ENCODE assay signal across 8 cellular contexts in the genomic region with DNA sequence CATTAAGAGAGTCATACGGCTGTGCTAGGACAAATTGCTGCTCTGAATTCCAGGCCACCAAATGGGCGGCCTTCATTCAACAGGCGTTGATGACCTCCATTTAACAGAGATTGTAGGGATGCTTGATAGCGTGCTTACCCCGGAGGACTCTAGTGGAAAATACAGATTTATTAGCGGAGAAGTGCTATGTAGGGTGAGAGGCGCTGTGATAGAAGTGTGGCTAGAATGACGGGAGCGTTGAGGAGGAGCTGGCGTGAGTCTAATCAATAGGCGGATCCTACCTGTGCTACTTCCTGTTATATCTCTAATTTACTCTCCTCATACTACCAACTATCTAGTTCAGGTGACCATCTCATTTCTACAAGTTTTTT. TPM values are rescaled to one million over a fixed set of nuclear protein-coding genes. Genes with fewer than 3 reads are reported as not detected.
DNase-seq lines count a peak whose midpoint lies in the region; ATAC-seq and TF ChIP-seq lines count a peak whose summit lies in the region.

No MANE protein-coding gene starts in this region.

- H3K27me3 ChIP-seq in PC-3 (ENCODE audit: low read length) (no peaks in the 10 kb centered on the region), muscle layer of duodenum (ENCODE audit: low read depth, low read length) (no peaks in the 10 kb centered on the region)

- no peaks in the 10 kb centered on the region for H3K9me2 ChIP-seq in PC-3 (replicated peaks; ENCODE audit: low read length)

- H3K9ac ChIP-seq in PC-3 (ENCODE audit: low read length) = peak overlapping the region; percentile 87

- BruUV-seq in PC-3 (replicated peaks; lab: Mats Ljungman, UMichigan) = no TSS peak

- H3K4me1 ChIP-seq in PC-3 (ENCODE audit: insufficient read depth, low read length) = peaks cover 15% of the 10 kb centered on the region
- H3K4me1 ChIP-seq in muscle layer of duodenum (ENCODE audit: control insufficient read depth in 1 of 2, insufficient read depth in 2 of 2, low read length in 2 of 2) = peaks cover 8 to 19% of the 10 kb centered on the region in 2 donors

- H4K20me1 ChIP-seq in PC-3 (ENCODE audit: low read length) = peaks cover 17% of the 10 kb centered on the region; the same call in 1 of the 2 replicates

- ATAC-seq in HG02852 (IDR thresholded peaks at IDR 0.05; ENCODE audit: unreplicated experiment) = peak; percentile 9
- ATAC-seq in PC-3 = peak; percentile 29

- intact Hi-C loops in PC-3 (cut with micrococcal nuclease) = no loop called here

- H3F3A ChIP-seq in PC-3 (ENCODE audit: low read length, unreplicated experiment) = no peaks in the 10 kb centered on the region

- peak overlapping the region; percentile 88 for H3K4me2 ChIP-seq in PC-3 (ENCODE audit: low read length)

- H3K36me3 ChIP-seq in PC-3 (ENCODE audit: low read depth, low read length) (peaks cover 21% of the 10 kb centered on the region), muscle layer of duodenum (ENCODE audit: control insufficient read depth in 1 of 2, insufficient read depth in 2 of 2, low read length in 2 of 2) (peaks cover 0 to 12% of the 10 kb centered on the region in 2 donors)

- POLR2A ChIA-PET in PC-3 (lab: Charles Lee; ENCODE audit: unreplicated experiment) = no interaction called here

- H3K9me3 ChIP-seq in PC-3 (ENCODE audit: low read length) = no peaks in the 10 kb centered on the region
- H3K9me3 ChIP-seq in muscle layer of duodenum (ENCODE audit: control insufficient read depth in 1 of 2, low read length in 2 of 2) = no peaks in the 10 kb centered on the region

- TF ChIP-seq CTCF in PC-3 (conservative IDR thresholded peaks at IDR 0.05; ENCODE audit: low read depth, low read length) (peak; percentile 29; the same call in 1 of the 2 replicates), choroid plexus epithelial cell (conservative IDR thresholded peaks at IDR 0.05; ENCODE audit: low read depth, low read length) (no peak)

- peak; percentile 53 for DNase-seq in SIG-M5 treated with dmso at 0.1 percent for 504 hours (lab: John Stamatoyannopoulos, UW; ENCODE audit: unreplicated experiment)
- DNase-seq in SIG-M5 (lab: John Stamatoyannopoulos, UW) = no peak
- DNase-seq in PC-3 = peak; percentile 53
- peak; percentile 21 for DNase-seq in choroid plexus epithelial cell (ENCODE audit: low read depth)
- no peak for DNase-seq in NCI-H1436 (lab: John Stamatoyannopoulos, UW)
- no peak for DNase-seq in UCSD-AML1 (lab: John Stamatoyannopoulos, UW; ENCODE audit: unreplicated experiment)

- H3K4me3 ChIP-seq in PC-3 (ENCODE audit: low read length) (peak overlapping the region; percentile 87), choroid plexus epithelial cell (ENCODE audit: low read depth, low read length) (peak overlapping the region; percentile 97), muscle layer of duodenum (ENCODE audit: low read depth in 1 of 2, low read length in 2 of 2) (peak overlapping the region; percentile 100)

- peak overlapping the region; percentile 97 for H2AFZ ChIP-seq in PC-3 (ENCODE audit: low read length)

- peak overlapping the region; percentile 65 for H3K27ac ChIP-seq in PC-3 (ENCODE audit: low read length)
- H3K27ac ChIP-seq in muscle layer of duodenum (ENCODE audit: low read length) = peak overlapping the region; percentile 90

- peaks cover 56% of the 10 kb centered on the region for H3K79me2 ChIP-seq in PC-3 (ENCODE audit: low read length)

- CTCF ChIA-PET in PC-3 (lab: Charles Lee) = no interaction called here

RNA-seq across cellular contexts. Expression of gene MRPS35, which starts 0.7 kb away (rescaled TPM):
- 82.5 and 117 TPM in 2 replicates for total RNA-seq in PC-3 (2014; rRNA removed)

RNA-seq across cellular contexts. Expression of gene REP15, which starts 15.1 kb away (rescaled TPM):
- 1.6 and 2.4 TPM in 2 replicates for total RNA-seq in PC-3 (2014; rRNA removed)

Comparison
In these comparisons a context has a peak if more than half of its experiments do, and no peak if none do; other contexts are left out.
1. DNase-seq: peak in SIG-M5 treated with dmso at 0.1 percent for 504 hours (single experiment), PC-3 (single experiment) and choroid plexus epithelial cell (single experiment); none in SIG-M5 (single experiment), NCI-H1436 (single experiment) and UCSD-AML1 (single experiment).
2. Peak in every context shown above with its lines, with median percentiles within 50 percentile points of each other: H3K4me3 ChIP-seq.